Comparison of ENCODE assay signal across 10 cellular contexts in genomic region chr14:24634158-24634557, GRCh38. TPM values are rescaled to one million over a fixed set of nuclear protein-coding genes. Genes with fewer than 3 reads are reported as not detected.
DNase-seq lines count a peak whose midpoint lies in the region; ATAC-seq and TF ChIP-seq lines count a peak whose summit lies in the region.
"Had no signal": no experiment of that assay in that cellular context is flagged by ENCODE, and none has a peak within 500 bp of the region (broad histone marks: within the 10 kb centered on the region; RNA-seq: fewer than 3 reads in every experiment).

Gene GZMB (minus strand): TSS chr14:24634190. CDS start chr14:24634160, 30 bp downstream.

- peaks cover 25% of the 10 kb centered on the region for H3K36me3 Mint-ChIP-seq in natural killer cell

- H3K27me3 Mint-ChIP-seq in natural killer cell (ENCODE audit: low read depth in 2 of 2): no peaks in the 10 kb centered on the region

- DNase-seq in T-helper 2 cell: peak in 3 of 5 experiments; percentile 7 to 83 (median 80)
- peak; percentile 30 for DNase-seq in activated T-cell treated with anti-CD3 and anti-CD28 coated beads, Interleukin-2, amount 50 U/mL, for 1 hour
- DNase-seq in natural killer cell: peak; percentile 90
- DNase-seq in stimulated activated CD8-positive, alpha-beta memory T cell treated with anti-CD3 and anti-CD28 coated beads, Interleukin-7, amount 100 ng/mL, for 48 hours (ENCODE audit: extremely low read depth in 1 of 2, low read depth in 1 of 2): peak; percentile 79 to 98
- DNase-seq in DMS114 treated with DMSO at 0.1 percent for 48 hours (lab: John Stamatoyannopoulos, UW; ENCODE audit: unreplicated experiment): no peak
- no peak for DNase-seq in NCI-H187 treated with DMSO at 0.1 percent for 48 hours (lab: John Stamatoyannopoulos, UW)
- DNase-seq: central memory CD4-positive, alpha-beta T cell; foreskin melanocyte; NCI-H524 had no signal

- H3K4me1 Mint-ChIP-seq in natural killer cell: peaks cover 56 to 60% of the 10 kb centered on the region in 2 donors

- TF ChIP-seq CTCF in natural killer cell (IDR thresholded peaks at IDR 0.05): peak; percentile 34

- ATAC-seq in natural killer cell (peak; percentile 72 to 89 (median 85)), HG03469 (IDR thresholded peaks at IDR 0.05; ENCODE audit: unreplicated experiment) (no peak)

- intact Hi-C loops in natural killer cell (cut with micrococcal nuclease): loop anchor here (1.0 to 5.0 kb wide), 7 partner anchors 29 to 305 kb away; partner anchors contain the start of gene SDR39U1

- peak within 1 kb of the TSS; percentile 94 for H3K4me3 Mint-ChIP-seq in natural killer cell

- H3K27ac Mint-ChIP-seq in natural killer cell: peak within 1 kb of the TSS; percentile 99

- H3K9me3 Mint-ChIP-seq in natural killer cell: no peaks in the 10 kb centered on the region

RNA-seq across cellular contexts. Expression of gene GZMB, which starts in this region (rescaled TPM):
- total RNA-seq in natural killer cell: 1,000 to 10,000 TPM; 1,176 to 1,565 (median 1,384) TPM

Comparison
In these comparisons a context has a peak if more than half of its experiments do, and no peak if none do; other contexts are left out.
1. DNase-seq: peak in T-helper 2 cell (3 of 5), activated T-cell treated with anti-CD3 and anti-CD28 coated beads, Interleukin-2, amount 50 U/mL, for 1 hour (single experiment), natural killer cell (single experiment) and stimulated activated CD8-positive, alpha-beta memory T cell treated with anti-CD3 and anti-CD28 coated beads, Interleukin-7, amount 100 ng/mL, for 48 hours (2 of 2); none in DMS114 treated with DMSO at 0.1 percent for 48 hours (single experiment) and NCI-H187 treated with DMSO at 0.1 percent for 48 hours (single experiment).